Comparison of ENCODE assay signal across 23 cellular contexts in the genomic region with DNA sequence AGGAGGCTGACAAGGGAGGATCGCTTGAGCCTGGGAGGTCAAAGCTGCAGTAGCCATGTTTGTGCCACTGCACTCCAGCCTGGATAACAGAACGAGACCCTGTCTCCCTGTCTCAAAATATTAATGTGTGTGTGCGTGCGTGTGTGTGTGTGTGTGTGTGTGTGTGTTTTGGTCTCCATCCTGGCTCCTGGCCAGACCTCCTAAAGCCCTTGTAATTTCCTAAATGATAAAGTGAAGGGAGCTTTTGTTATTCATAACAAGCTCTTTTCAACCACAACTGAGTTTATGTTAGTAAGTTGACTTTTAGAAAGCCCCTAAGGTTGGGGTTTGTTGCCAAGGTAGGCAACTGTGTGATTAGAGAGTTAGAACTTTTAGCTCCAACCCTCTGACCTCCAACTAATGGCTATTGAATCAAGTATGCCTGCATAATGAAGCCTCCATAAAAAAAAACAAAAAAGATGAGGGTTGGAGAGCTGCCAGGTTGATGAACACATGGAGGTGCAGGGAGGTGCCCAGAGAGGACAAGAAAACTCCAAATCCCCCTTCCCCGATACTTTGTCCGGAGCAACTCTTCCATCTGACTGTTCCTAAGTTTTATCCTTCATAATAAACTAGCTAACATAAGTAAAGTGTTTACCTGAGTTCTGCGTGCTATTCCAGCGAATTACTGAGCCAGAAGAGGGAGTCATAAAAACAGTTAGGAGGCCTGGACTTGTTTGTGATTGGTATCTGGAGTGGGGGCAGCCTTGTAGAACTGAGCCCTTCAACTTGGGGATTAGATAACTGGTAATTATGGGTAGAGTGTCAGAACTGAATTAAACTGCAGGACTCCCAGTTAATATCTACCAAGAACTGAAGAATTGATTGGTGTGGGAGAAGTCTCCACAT. TPM values are rescaled to one million over a fixed set of nuclear protein-coding genes. Genes with fewer than 3 reads are reported as not detected.
DNase-seq lines count a peak whose midpoint lies in the region; ATAC-seq, FAIRE-seq and TF ChIP-seq lines count a peak whose summit lies in the region.
"Had no signal": no experiment of that assay in that cellular context is flagged by ENCODE, and none has a peak within 500 bp of the region (broad histone marks: within the 10 kb centered on the region; RNA-seq: fewer than 3 reads in every experiment).

No MANE protein-coding gene starts in this region.

- in situ Hi-C loops in K562 (cut with MboI): no loop called here

- POLR2A ChIA-PET in K562 (lab: Yijun Ruan, JAX): interaction anchor here (0.5 to 2.2 kb wide), 10 partner anchors 10 to 81 kb away, joined by 3 to 16 read pairs (median 4); a partner anchor contains a TSS

- H3K4me3 ChIP-seq in K562: no peak overlapping the region
- H3K4me3 ChIP-seq: GM23248, prostate gland, uterus had no signal

- H3K4me1 ChIP-seq in K562 (replicated peaks in 1 of 2; ENCODE audit: control insufficient read depth in 2 of 2, insufficient read depth in 2 of 2, low read length in 2 of 2): peaks cover 13 to 22% of the 10 kb centered on the region in 2 experiments
- H3K4me1 ChIP-seq: prostate gland, uterus had no signal

- no peaks in the 10 kb centered on the region for H3K27me3 ChIP-seq in K562 (ENCODE audit: control insufficient read depth in 2 of 2, insufficient read depth in 2 of 2, low read length in 2 of 2)
- H3K27me3 ChIP-seq: uterus had no signal

- TF ChIP-seq POLR2A in K562 (conservative IDR thresholded peaks at IDR 0.05): no peak

- no peaks in the 10 kb centered on the region for H3K36me3 ChIP-seq in K562 (ENCODE audit: control insufficient read depth, insufficient read depth, low read length)
- H3K36me3 ChIP-seq: prostate gland, uterus had no signal

- 40% methylated on average over 8 of the region's 8 CpGs for WGBS in K562 (ENCODE audit: insufficient coverage, low coverage, missing lambda C conversion rate)

- DNase-seq in DMS153 treated with DMSO at 0.1 percent for 48 hours (lab: John Stamatoyannopoulos, UW; ENCODE audit: unreplicated experiment): peak; percentile 26
- DNase-seq in NCI-H1105 (lab: John Stamatoyannopoulos, UW): peak; percentile 86
- DNase-seq in K562 (ENCODE audit: extremely low read depth in 1 of 4, low spot score in 3 of 4): peak in 1 of 4 experiments; percentile 42
- DNase-seq in activated CD4-positive, CD25-positive, alpha-beta regulatory T cell treated with anti-CD3 and anti-CD28 coated beads, Interleukin-2, amount 50 U/mL, for 72 hours: no peak
- DNase-seq: activated CD4-positive, alpha-beta T cell treated with anti-CD3 and anti-CD28 coated beads for 4 hours; CD8-positive, alpha-beta memory T cell; dermis blood vessel endothelial cell; GM23248; kidney glomerular epithelial cell; mesenchymal stem cell; NCI-H2029 treated with DMSO at 0.1 percent for 48 hours; NK-92 treated with Interleukin-12 subunit alpha and Interleukin-12 subunit beta, amount 100 ng/mL, for 24 hours; small intestine; stimulated activated CD4-positive, alpha-beta T cell treated with anti-CD3 and anti-CD28 coated beads, Interleukin-4, amount 100 ng/mL, for 4 hours; T1000; uterus had no signal

- H3K9me3 ChIP-seq in K562 (replicated peaks; ENCODE audit: control insufficient read depth, insufficient read depth, low read depth, low read length): no peaks in the 10 kb centered on the region
- H3K9me3 ChIP-seq: prostate gland, uterus had no signal

- peak overlapping the region; percentile 34; the same call in 1 of the 2 replicates for H3K4me2 ChIP-seq in K562 (ENCODE audit: insufficient read depth, low read length)

- FAIRE-seq in K562 (lab: Jason Lieb, UNC): peak; percentile 57
- FAIRE-seq: bronchial epithelial cell, frontal cortex, small intestine had no signal

- H3K79me2 ChIP-seq in K562 (ENCODE audit: control insufficient read depth, insufficient read depth, low read length): no peaks in the 10 kb centered on the region

- ATAC-seq in K562 (peak; percentile 65), HG03565 (IDR thresholded peaks at IDR 0.05; ENCODE audit: unreplicated experiment) (no peak)
- ATAC-seq: natural killer cell treated with Interleukin-12 subunit alpha and Interleukin-12 subunit beta and Interleukin-15 and Interleukin-18, amount 100 ng/mL, for 72 hours had no signal

- TF ChIP-seq EP300 in K562 (IDR thresholded peaks at IDR 0.05; ENCODE audit: low read length): no peak

- TF ChIP-seq CTCF in K562 (IDR thresholded peaks at IDR 0.05 in 2 of 3, conservative IDR thresholded peaks at IDR 0.05 in 1 of 3; ENCODE audit: insufficient read depth in 2 of 3, low read depth in 1 of 3, low read length in 3 of 3): peak in 2 of 3 experiments; percentile 9 to 27; a peak in 2 of 6 replicates

- peak in 1 of 2 experiments; percentile 42; a peak in 1 of 4 replicates for TF ChIP-seq RAD21 in K562 (CRISPR knock-in tag; conservative IDR thresholded peaks at IDR 0.05 in 1 of 2, IDR thresholded peaks at IDR 0.05 in 1 of 2)

- H3K9ac ChIP-seq in K562 (ENCODE audit: insufficient read depth in 1 of 2, low read depth in 2 of 2, low read length in 2 of 2): peak overlapping the region in 1 of 2 experiments; percentile 5; a peak in 2 of 4 replicates
- H3K9ac ChIP-seq: GM23248 had no signal

- no peaks in the 10 kb centered on the region for H3K9me1 ChIP-seq in K562 (ENCODE audit: control insufficient read depth, insufficient read depth, low read length)

- no TSS peak for BruUV-seq in K562 (replicated peaks; lab: Mats Ljungman, UMichigan)

- H3K27ac ChIP-seq in K562 (ENCODE audit: extremely low read depth, low read depth, low read length): peak overlapping the region; percentile 42; the same call in 2 of the 3 replicates
- H3K27ac ChIP-seq: GM23248, prostate gland, uterus had no signal

- peak overlapping the region; percentile 83 for H2AFZ ChIP-seq in K562 (ENCODE audit: low read depth, low read length)
- H2AFZ ChIP-seq: GM23248 had no signal

- intact Hi-C loops in K562 (cut with micrococcal nuclease): no loop called here

- no peaks in the 10 kb centered on the region for H4K20me1 ChIP-seq in K562 (replicated peaks; ENCODE audit: control insufficient read depth, insufficient read depth, low read length)

- CTCF ChIA-PET in K562 (lab: Yijun Ruan, JAX; ENCODE audit: low intra/inter-chr PET ratio): interaction anchor here (0.5 to 0.7 kb wide), 2 partner anchors 223 to 253 kb away, joined by 3 to 5 read pairs; no protein-coding TSS in a partner anchor

RNA-seq across cellular contexts. Expression of a gene that starts 5.3 kb away (rescaled TPM):
- total RNA-seq in K562 (2011; cell fraction: chromatin; rRNA removed; ENCODE audit: low replicate concordance): 1.2 and 2.1 TPM in 2 replicates
- total RNA-seq in K562 (2011; cell fraction: nucleolus; rRNA removed): 0.79 and 1.5 TPM in 2 replicates
- total RNA-seq in K562 (2011; cell fraction: nucleoplasm; rRNA removed): 0.92 and 1.2 TPM in 2 replicates
- total RNA-seq in K562 (2014; rRNA removed): 11.9 and 17.2 TPM in 2 replicates
- 19.4 and 22.7 TPM in 2 replicates for total RNA-seq in K562 (2014; rRNA removed; fragmentation: Illumina TruSeq; extraction: Trizol)
- 27.6 and 29.3 TPM in 2 replicates for total RNA-seq in K562 (2015; rRNA removed; fragmentation: Illumina TruSeq; extraction: Trizol)
- total RNA-seq in K562 (2021): 9.2 and 9.4 TPM in 2 replicates
- polyA plus RNA-seq in K562 (2011; rRNA removed): 10.8 and 15.6 TPM in 2 replicates
- polyA plus RNA-seq in K562 (2011; cell fraction: cytosol; rRNA removed): 4.6 and 12.9 TPM in 2 replicates
- polyA plus RNA-seq in K562 (2011; cell fraction: nucleus; rRNA removed): 4.4 and 8.5 TPM in 2 replicates
- polyA plus RNA-seq in K562 (2012): 16.9 and 18.8 TPM in 2 replicates
- 19.9 and 21.2 TPM in 2 replicates for polyA plus RNA-seq in K562 (2014; fragmentation: Illumina TruSeq; extraction: Trizol)
- polyA plus RNA-seq in K562 (2014; fragmentation: Nextera tagmentation; extraction: Ambion mirVana): 10 to 100 TPM; 31.2 to 33.4 TPM
- 18.9 and 23.5 TPM in 2 replicates for polyA plus RNA-seq in K562 (2014; rRNA removed)
- polyA minus RNA-seq in K562 (2011; rRNA and poly(A)+ RNA removed): 6.0 and 11.1 TPM in 2 replicates
- 5.0 and 5.7 TPM in 2 replicates for polyA minus RNA-seq in K562 (2011; cell fraction: cytosol; rRNA and poly(A)+ RNA removed)
- polyA minus RNA-seq in K562 (2011; cell fraction: nucleus; rRNA and poly(A)+ RNA removed): 1.1 and 3.7 TPM in 2 replicates
- total RNA-seq: bronchial epithelial cell, dermis blood vessel endothelial cell, GM23248, M059J, RPMI7951 had no signal
- polyA plus RNA-seq: GM23248 had no signal

RNA-seq across cellular contexts. Expression of a gene that starts 10.8 kb away (rescaled TPM):
- 801 and 1,251 TPM in 2 replicates for total RNA-seq in K562 (2011; cell fraction: chromatin; rRNA removed; ENCODE audit: low replicate concordance)
- total RNA-seq in K562 (2011; cell fraction: nucleolus; rRNA removed): 435 and 502 TPM in 2 replicates
- 531 and 634 TPM in 2 replicates for total RNA-seq in K562 (2011; cell fraction: nucleoplasm; rRNA removed)
- total RNA-seq in K562 (2014; rRNA removed): 72.6 and 94.0 TPM in 2 replicates
- 36.7 and 43.2 TPM in 2 replicates for total RNA-seq in K562 (2014; rRNA removed; fragmentation: Illumina TruSeq; extraction: Trizol)
- 63.0 and 75.6 TPM in 2 replicates for total RNA-seq in K562 (2015; rRNA removed; fragmentation: Illumina TruSeq; extraction: Trizol)
- total RNA-seq in K562 (2021): 295 and 332 TPM in 2 replicates
- 44.0 and 113 TPM in 2 replicates for polyA plus RNA-seq in K562 (2011; rRNA removed)
- 59.9 and 99.7 TPM in 2 replicates for polyA plus RNA-seq in K562 (2011; cell fraction: cytosol; rRNA removed)
- polyA plus RNA-seq in K562 (2011; cell fraction: nucleus; rRNA removed): 306 and 358 TPM in 2 replicates
- polyA plus RNA-seq in K562 (2012): 196 and 297 TPM in 2 replicates
- polyA plus RNA-seq in K562 (2014; fragmentation: Illumina TruSeq; extraction: Trizol): 170 and 205 TPM in 2 replicates
- polyA plus RNA-seq in K562 (2014; fragmentation: Nextera tagmentation; extraction: Ambion mirVana): 1 to 10 TPM; 1.0 to 1.7 TPM
- 114 and 118 TPM in 2 replicates for polyA plus RNA-seq in K562 (2014; rRNA removed)
- polyA minus RNA-seq in K562 (2011; rRNA and poly(A)+ RNA removed): 28.8 and 32.1 TPM in 2 replicates
- polyA minus RNA-seq in K562 (2011; cell fraction: cytosol; rRNA and poly(A)+ RNA removed): 109 and 149 TPM in 2 replicates
- 109 and 131 TPM in 2 replicates for polyA minus RNA-seq in K562 (2011; cell fraction: nucleus; rRNA and poly(A)+ RNA removed)

RNA-seq across cellular contexts. Expression of a gene that starts 17.0 kb away (rescaled TPM):
- total RNA-seq in K562 (2011; cell fraction: chromatin; rRNA removed; ENCODE audit: low replicate concordance): 1.3 TPM in 1 of 2 replicates, not detected in the other
- total RNA-seq in K562 (2011; cell fraction: nucleolus; rRNA removed): 1.4 and 3.8 TPM in 2 replicates
- 0.95 and 3.0 TPM in 2 replicates for total RNA-seq in K562 (2011; cell fraction: nucleoplasm; rRNA removed)
- total RNA-seq in K562 (2014; rRNA removed) (not detected in 2 replicates), K562 (2014; rRNA removed; fragmentation: Illumina TruSeq; extraction: Trizol) (0.22 TPM in 2 replicates), K562 (2015; rRNA removed; fragmentation: Illumina TruSeq; extraction: Trizol) (0.29 and 0.94 TPM in 2 replicates), K562 (2021) (0.67 and 0.86 TPM in 2 replicates)
- polyA plus RNA-seq in K562 (2011; rRNA removed) (0.84 and 1.3 TPM in 2 replicates), K562 (2014; fragmentation: Illumina TruSeq; extraction: Trizol) (0.40 and 0.93 TPM in 2 replicates), K562 (2014; fragmentation: Nextera tagmentation; extraction: Ambion mirVana) (1 to 10 TPM; 1.3 to 1.9 TPM), K562 (2014; rRNA removed) (0.84 and 0.88 TPM in 2 replicates)
- polyA plus RNA-seq in K562 (2011; cell fraction: cytosol; rRNA removed): 1.1 and 3.3 TPM in 2 replicates
- polyA plus RNA-seq in K562 (2011; cell fraction: nucleus; rRNA removed): 0.21 and 1.7 TPM in 2 replicates
- polyA plus RNA-seq in K562 (2012): 1.5 TPM in 2 replicates
- 1.1 and 2.1 TPM in 2 replicates for polyA minus RNA-seq in K562 (2011; rRNA and poly(A)+ RNA removed)
- not detected in 2 replicates for polyA minus RNA-seq in K562 (2011; cell fraction: cytosol; rRNA and poly(A)+ RNA removed)
- not detected in 2 replicates for polyA minus RNA-seq in K562 (2011; cell fraction: nucleus; rRNA and poly(A)+ RNA removed)
- total RNA-seq: bronchial epithelial cell, dermis blood vessel endothelial cell, frontal cortex, GM23248, M059J, prostate gland, uterus had no signal
- polyA plus RNA-seq: GM23248 had no signal

RNA-seq across cellular contexts. Expression of a gene that starts 23.7 kb away (rescaled TPM):
- 0.90 and 0.92 TPM in 2 replicates for total RNA-seq in K562 (2011; cell fraction: chromatin; rRNA removed; ENCODE audit: low replicate concordance)
- 0.79 and 0.83 TPM in 2 replicates for total RNA-seq in K562 (2011; cell fraction: nucleolus; rRNA removed)
- 0.59 and 1.4 TPM in 2 replicates for total RNA-seq in K562 (2011; cell fraction: nucleoplasm; rRNA removed)
- total RNA-seq in K562 (2014; rRNA removed) (0.49 and 0.82 TPM in 2 replicates), K562 (2014; rRNA removed; fragmentation: Illumina TruSeq; extraction: Trizol) (0.99 and 1.3 TPM in 2 replicates), K562 (2015; rRNA removed; fragmentation: Illumina TruSeq; extraction: Trizol) (7.6 and 7.8 TPM in 2 replicates), K562 (2021) (1.7 and 1.9 TPM in 2 replicates)
- polyA plus RNA-seq in K562 (2011; rRNA removed) (1.3 and 2.5 TPM in 2 replicates), K562 (2014; fragmentation: Illumina TruSeq; extraction: Trizol) (1.7 and 2.4 TPM in 2 replicates), K562 (2014; fragmentation: Nextera tagmentation; extraction: Ambion mirVana) (1 to 10 TPM; 1.8 to 2.0 TPM), K562 (2014; rRNA removed) (1.3 and 1.5 TPM in 2 replicates)
- polyA plus RNA-seq in K562 (2011; cell fraction: cytosol; rRNA removed): 2.3 and 3.4 TPM in 2 replicates
- 2.6 and 3.1 TPM in 2 replicates for polyA plus RNA-seq in K562 (2011; cell fraction: nucleus; rRNA removed)
- polyA plus RNA-seq in K562 (2012): 4.1 and 10.4 TPM in 2 replicates
- 1.8 and 1.9 TPM in 2 replicates for polyA minus RNA-seq in K562 (2011; rRNA and poly(A)+ RNA removed)
- polyA minus RNA-seq in K562 (2011; cell fraction: cytosol; rRNA and poly(A)+ RNA removed): 4.3 TPM in 1 of 2 replicates, not detected in the other
- 0.67 and 0.89 TPM in 2 replicates for polyA minus RNA-seq in K562 (2011; cell fraction: nucleus; rRNA and poly(A)+ RNA removed)
- total RNA-seq: bronchial epithelial cell, dermis blood vessel endothelial cell, GM23248, M059J, RPMI7951 had no signal
- polyA plus RNA-seq: GM23248 had no signal

RNA-seq across cellular contexts. Expression of a gene that starts 27.5 kb away (rescaled TPM):
- not detected in 2 replicates for total RNA-seq in K562 (2011; cell fraction: chromatin; rRNA removed; ENCODE audit: low replicate concordance)
- total RNA-seq in K562 (2011; cell fraction: nucleolus; rRNA removed): not detected in 2 replicates
- not detected in 2 replicates for total RNA-seq in K562 (2011; cell fraction: nucleoplasm; rRNA removed)
- not detected in 2 replicates for total RNA-seq in K562 (2014; rRNA removed)
- total RNA-seq in K562 (2014; rRNA removed; fragmentation: Illumina TruSeq; extraction: Trizol): not detected in 2 replicates
- total RNA-seq in K562 (2015; rRNA removed; fragmentation: Illumina TruSeq; extraction: Trizol): 0.30 TPM in 1 of 2 replicates, not detected in the other
- total RNA-seq in K562 (2021): 0.51 and 1.0 TPM in 2 replicates
- 0.11 TPM in 1 of 2 replicates, not detected in the other for polyA plus RNA-seq in K562 (2011; rRNA removed)
- polyA plus RNA-seq in K562 (2011; cell fraction: cytosol; rRNA removed): 0.18 TPM in 1 of 2 replicates, not detected in the other
- not detected in 2 replicates for polyA plus RNA-seq in K562 (2011; cell fraction: nucleus; rRNA removed)
- 0.94 and 1.5 TPM in 2 replicates for polyA plus RNA-seq in K562 (2012)
- polyA plus RNA-seq in K562 (2014; fragmentation: Illumina TruSeq; extraction: Trizol): not detected in 2 replicates
- polyA plus RNA-seq in K562 (2014; fragmentation: Nextera tagmentation; extraction: Ambion mirVana): not detected
- polyA plus RNA-seq in K562 (2014; rRNA removed): 0.07 and 0.27 TPM in 2 replicates
- not detected in 2 replicates for polyA minus RNA-seq in K562 (2011; rRNA and poly(A)+ RNA removed)
- polyA minus RNA-seq in K562 (2011; cell fraction: cytosol; rRNA and poly(A)+ RNA removed): not detected in 2 replicates
- polyA minus RNA-seq in K562 (2011; cell fraction: nucleus; rRNA and poly(A)+ RNA removed): 0.56 TPM in 1 of 2 replicates, not detected in the other
- total RNA-seq: bronchial epithelial cell, frontal cortex, GM23248, RPMI7951 had no signal
- polyA plus RNA-seq: GM23248 had no signal
